In the genomic region with DNA sequence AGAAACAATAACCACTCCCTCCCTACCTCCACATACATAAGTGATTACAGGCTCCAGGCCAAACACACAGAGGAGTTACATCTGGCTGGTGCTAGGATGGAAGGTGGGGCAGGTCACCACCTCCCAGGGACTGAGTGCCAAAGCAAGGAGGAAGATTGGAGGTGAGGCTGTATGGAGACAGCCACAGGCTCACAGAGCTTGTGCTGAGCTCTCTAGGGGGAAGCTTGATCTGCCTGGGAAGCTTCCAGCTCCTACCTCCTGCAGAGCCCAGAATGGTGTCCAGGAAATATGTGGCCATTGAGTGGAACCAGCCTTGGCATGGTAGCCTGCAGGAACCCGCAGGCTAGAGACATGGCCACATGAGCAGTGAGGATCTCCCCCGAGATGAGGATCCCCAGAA, we compare ENCODE assay signal across 1 cellular context.
TF ChIP-seq lines count a peak whose summit lies in the region.

No MANE protein-coding gene starts in this region.

TF ChIP-seq in HEK293, 187 proteins besides CTCF, POLR2A, EP300 and RAD21 (continued from another document):
- TF ChIP-seq ZNF223 (tag by site-specific recombination; IDR thresholded peaks at IDR 0.05): no peak
